ENCODE assay signal across 1 cellular context in genomic region chr5:116905885-116906284, GRCh38.
A peak's percentile ranks its signal among the peaks of the same experiment; 100 is the strongest.
TF ChIP-seq lines count a peak whose summit lies in the region.

No MANE protein-coding gene starts in this region.

TF ChIP-seq in GM12878, 131 proteins besides CTCF, POLR2A, EP300 and RAD21 (continued from another document):
- TF ChIP-seq SKIL (IDR thresholded peaks at IDR 0.05; ENCODE audit: low read depth, poor library complexity, severe bottlenecking) (peak; percentile 89), CHD2 (IDR thresholded peaks at IDR 0.05; ENCODE audit: borderline replicate concordance, low read depth, low read length) (no peak), IKZF2 (IDR thresholded peaks at IDR 0.05) (peak; percentile 38 to 39; a peak in 2 of 4 replicates), BHLHE40 (IDR thresholded peaks at IDR 0.05; ENCODE audit: borderline replicate concordance in 1 of 2, low read depth in 2 of 2, low read length in 1 of 2) (peak; percentile 51 to 79; a peak in 2 of 4 replicates)
